In the genomic region with DNA sequence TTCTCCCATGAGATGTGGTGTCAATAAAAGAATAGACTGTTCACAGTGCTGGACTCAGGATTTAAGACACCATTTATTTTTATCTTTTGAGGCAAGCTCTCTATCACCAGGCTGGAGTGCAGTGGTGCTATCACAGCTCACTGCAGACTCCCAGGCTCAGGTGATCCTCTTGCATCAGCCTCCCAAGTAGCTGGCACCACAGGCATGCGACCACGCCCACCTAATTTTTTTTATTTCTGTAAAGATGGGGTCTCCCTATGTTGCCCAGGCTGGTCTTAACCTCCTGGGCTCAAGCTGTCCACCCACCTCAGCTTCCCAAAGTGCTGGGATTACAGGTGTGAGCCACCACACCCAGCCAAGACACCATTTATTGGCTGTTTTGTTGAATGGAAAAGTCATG, we compare ENCODE assay signal across 25 cellular contexts.
"Had no signal": no experiment of that assay in that cellular context is flagged by ENCODE, and none has a peak within 500 bp of the region (broad histone marks: within the 10 kb centered on the region; RNA-seq: fewer than 3 reads in every experiment).

No MANE protein-coding gene starts in this region.

- H3K36me3 Mint-ChIP-seq: natural killer cell treated with Interleukin-12 subunit alpha and Interleukin-12 subunit beta and Interleukin-15 and Interleukin-18, amount 100 ng/mL, for 72 hours had no signal

- H3K4me3 Mint-ChIP-seq: mesothelial cell of epicardium; naive thymus-derived CD4-positive, alpha-beta T cell; natural killer cell treated with Interleukin-12 subunit alpha and Interleukin-12 subunit beta and Interleukin-15 and Interleukin-18, amount 100 ng/mL, for 72 hours; neural crest cell; stimulated activated effector memory CD8-positive, alpha-beta T cell treated with anti-CD3 and anti-CD28 coated beads, Interleukin-12 subunit alpha, Interleukin-12 subunit beta, amount 100 ng/mL, for 72 hours; stimulated activated naive CD8-positive, alpha-beta T cell treated with anti-CD3 and anti-CD28 coated beads, Interleukin-15, Interleukin-2, amounts not matched to agents 100 ng/mL and 50 ng/mL, for 24 hours; type B pancreatic cell had no signal

- H3K27me3 Mint-ChIP-seq: natural killer cell treated with Interleukin-12 subunit alpha and Interleukin-12 subunit beta and Interleukin-15 and Interleukin-18, amount 100 ng/mL, for 72 hours; stimulated activated naive CD8-positive, alpha-beta T cell treated with anti-CD3 and anti-CD28 coated beads, Interleukin-15, Interleukin-2, amounts not matched to agents 100 ng/mL and 50 ng/mL, for 24 hours; type B pancreatic cell had no signal

- H3K4me3 ChIP-seq: left ventricle myocardium inferior, lung, pancreas, prostate gland, spleen, suprapubic skin, thoracic aorta, tibial artery, uterus had no signal

- H3K27ac Mint-ChIP-seq: mesothelial cell of epicardium; naive thymus-derived CD4-positive, alpha-beta T cell; natural killer cell treated with Interleukin-12 subunit alpha and Interleukin-12 subunit beta and Interleukin-15 and Interleukin-18, amount 100 ng/mL, for 72 hours; stimulated activated effector memory CD8-positive, alpha-beta T cell treated with anti-CD3 and anti-CD28 coated beads, Interleukin-12 subunit alpha, Interleukin-12 subunit beta, amount 100 ng/mL, for 72 hours; stimulated activated naive CD8-positive, alpha-beta T cell treated with anti-CD3 and anti-CD28 coated beads, Interleukin-15, Interleukin-2, amounts not matched to agents 100 ng/mL and 50 ng/mL, for 24 hours; type B pancreatic cell had no signal

- DNase-seq: hippocampal formation; left ventricle myocardium inferior; mesendoderm; naive thymus-derived CD4-positive, alpha-beta T cell; nucleus accumbens; pancreas; retina; right cardiac atrium; small intestine; spleen; stimulated activated CD4-positive, alpha-beta T cell treated with anti-CD3 and anti-CD28 coated beads, Interleukin-4, amount 100 ng/mL, for 24 hours; stimulated activated naive CD4-positive, alpha-beta T cell; tibial artery; uterus had no signal

- ATAC-seq: naive thymus-derived CD4-positive, alpha-beta T cell; natural killer cell treated with Interleukin-12 subunit alpha and Interleukin-12 subunit beta and Interleukin-15 and Interleukin-18, amount 100 ng/mL, for 72 hours; pancreas; right cardiac atrium; sciatic nerve; stimulated activated effector memory CD8-positive, alpha-beta T cell treated with anti-CD3 and anti-CD28 coated beads, Interleukin-12 subunit alpha, Interleukin-12 subunit beta, amount 100 ng/mL, for 72 hours had no signal

- H3K9me3 Mint-ChIP-seq: mesothelial cell of epicardium; naive thymus-derived CD4-positive, alpha-beta T cell; natural killer cell treated with Interleukin-12 subunit alpha and Interleukin-12 subunit beta and Interleukin-15 and Interleukin-18, amount 100 ng/mL, for 72 hours; neural crest cell; stimulated activated effector memory CD8-positive, alpha-beta T cell treated with anti-CD3 and anti-CD28 coated beads, Interleukin-12 subunit alpha, Interleukin-12 subunit beta, amount 100 ng/mL, for 72 hours; stimulated activated naive CD8-positive, alpha-beta T cell treated with anti-CD3 and anti-CD28 coated beads, Interleukin-15, Interleukin-2, amounts not matched to agents 100 ng/mL and 50 ng/mL, for 24 hours; type B pancreatic cell had no signal
